In genomic region chr14:65239897-65240296, GRCh38 we compare ENCODE assay signal across 15 cellular contexts.
DNase-seq lines count a peak whose midpoint lies in the region; ATAC-seq and TF ChIP-seq lines count a peak whose summit lies in the region.
"Had no signal": no experiment of that assay in that cellular context is flagged by ENCODE, and none has a peak within 500 bp of the region (broad histone marks: within the 10 kb centered on the region; RNA-seq: fewer than 3 reads in every experiment).

No MANE protein-coding gene starts in this region.

- CTCF ChIA-PET in IMR-90 (lab: Yijun Ruan, JAX): no interaction called here

- no peak overlapping the region for H2BK5ac ChIP-seq in IMR-90 (ENCODE audit: low read depth, low read length, poor library complexity, severe bottlenecking)

- H4K5ac ChIP-seq in IMR-90 (ENCODE audit: low read depth, low read length): no peak overlapping the region

- no TSS peak for BruUV-seq in IMR-90 (replicated peaks; lab: Mats Ljungman, UMichigan)

- H3K4me3 Mint-ChIP-seq in brain: no peak overlapping the region
- no peak overlapping the region for H3K4me3 Mint-ChIP-seq in GM23338

- no peak overlapping the region for H3K23ac ChIP-seq in IMR-90 (ENCODE audit: low read depth, low read length)

- peak overlapping the region; percentile 61; the same call in 1 of the 2 replicates for H2AK5ac ChIP-seq in IMR-90 (ENCODE audit: low read depth, low read length)

- H3K4me2 ChIP-seq in IMR-90 (ENCODE audit: low read depth, low read length) (no peak overlapping the region), GM23338 (no peak overlapping the region)

- DNase-seq in IMR-90 (no peak), mesenteric fat pad (ENCODE audit: low spot score) (peak; percentile 22), substantia nigra (lab: John Stamatoyannopoulos, UW) (peak in 39 of 49 donors; percentile 10 to 79 (median 46)), GM23338 (ENCODE audit: low spot score) (no peak), NCI-H526 treated with DMSO at 0.1 percent for 48 hours (lab: John Stamatoyannopoulos, UW) (no peak)
- DNase-seq: activated CD4-positive, alpha-beta T cell treated with anti-CD3 and anti-CD28 coated beads, Interleukin-2, amount 50 U/mL, for 48 hours; activated naive CD4-positive, alpha-beta T cell treated with Interleukin-2 at 50 U/mL for 16 hours; GDM1; MM.1S; NCI-H2029; sigmoid colon; stimulated activated CD4-positive, alpha-beta T cell treated with anti-CD3 and anti-CD28 coated beads, Interleukin-2, amount 100 ng/mL, for 24 hours had no signal

- TF ChIP-seq CTCF in IMR-90 (conservative IDR thresholded peaks at IDR 0.05; ENCODE audit: low read depth, low read length) (no peak), brain (conservative IDR thresholded peaks at IDR 0.05) (no peak), GM23338 (conservative IDR thresholded peaks at IDR 0.05; ENCODE audit: low read depth in 2 of 2) (no peak)

- H3K9me3 ChIP-seq in IMR-90 (ENCODE audit: control insufficient read depth, insufficient read depth, low read length): no peaks in the 10 kb centered on the region
- H3K9me3 ChIP-seq: sigmoid colon had no signal

- no peak overlapping the region for H3K27ac ChIP-seq in IMR-90 (ENCODE audit: insufficient read depth, low read length)
- peak overlapping the region; percentile 99 for H3K27ac ChIP-seq in substantia nigra (ENCODE audit: low read depth, low read length, poor library complexity, severe bottlenecking)
- no peak overlapping the region for H3K27ac ChIP-seq in GM23338 (ENCODE audit: low read depth)
- H3K27ac ChIP-seq: sigmoid colon had no signal

- H3K36me3 ChIP-seq in IMR-90 (ENCODE audit: control insufficient read depth, insufficient read depth, low read length) (no peaks in the 10 kb centered on the region), GM23338 (ENCODE audit: insufficient read depth) (no peaks in the 10 kb centered on the region)
- H3K36me3 ChIP-seq: sigmoid colon had no signal

- intact Hi-C loops in IMR-90 (cut with micrococcal nuclease): no loop called here

- no peak overlapping the region for H2BK120ac ChIP-seq in IMR-90 (ENCODE audit: low read depth, low read length)

- 0 out of 2 replicates have a peak, but pooled peaks cover 5% of the 10 kb centered on the region for H3K9me2 ChIP-seq in GM23338 (ENCODE audit: insufficient read depth)

- TF ChIP-seq RAD21 in IMR-90 (IDR thresholded peaks at IDR 0.05; ENCODE audit: low read length): no peak

- H2AK9ac ChIP-seq in IMR-90 (replicated peaks; ENCODE audit: low read depth, low read length, poor library complexity): no peak overlapping the region

- H3F3A ChIP-seq in GM23338 (replicated peaks; ENCODE audit: low read depth): no peaks in the 10 kb centered on the region

- peaks cover 3% of the 10 kb centered on the region for H3K36me3 Mint-ChIP-seq in brain
- H3K36me3 Mint-ChIP-seq in GM23338 (ENCODE audit: low read depth): no peaks in the 10 kb centered on the region

- H4K91ac ChIP-seq in IMR-90 (ENCODE audit: insufficient read depth, low read depth, low read length): peak overlapping the region; percentile 70; the same call in 1 of the 2 replicates

- H3K4ac ChIP-seq in IMR-90 (ENCODE audit: low read depth, low read length): 0 out of 2 replicates have a peak overlapping the region, but pooled peaks have one; percentile 65

- 0 out of 4 replicates have a peak overlapping the region, but pooled peaks of 1 of the 2 experiments have one; percentile 34 for H4K8ac ChIP-seq in IMR-90 (ENCODE audit: low read depth in 2 of 2, low read length in 2 of 2)

- dilution Hi-C loops in IMR-90 (cut with HindIII; ENCODE audit: low sequenced_read_pairs, unreplicated experiment): no loop called here

- H3K79me2 ChIP-seq in GM23338 (replicated peaks; ENCODE audit: insufficient read depth): no peaks in the 10 kb centered on the region

- peaks cover 28% of the 10 kb centered on the region for H3K4me1 ChIP-seq in IMR-90 (ENCODE audit: control insufficient read depth, insufficient read depth, low read length)
- no peaks in the 10 kb centered on the region for H3K4me1 ChIP-seq in GM23338 (ENCODE audit: insufficient read depth)
- H3K4me1 ChIP-seq: sigmoid colon had no signal

- no peaks in the 10 kb centered on the region for H3K27me3 ChIP-seq in IMR-90 (ENCODE audit: control insufficient read depth, insufficient read depth, low read length)
- H3K27me3 ChIP-seq in GM23338 (ENCODE audit: insufficient read depth): no peaks in the 10 kb centered on the region
- H3K27me3 ChIP-seq: sigmoid colon had no signal

- H3K27me3 Mint-ChIP-seq in brain (no peaks in the 10 kb centered on the region), GM23338 (ENCODE audit: insufficient read depth, low read depth, poor library complexity) (peaks cover 3% of the 10 kb centered on the region)

- no peak overlapping the region for H2BK15ac ChIP-seq in IMR-90 (ENCODE audit: low read depth, low read length)

- H3K18ac ChIP-seq in IMR-90 (ENCODE audit: low read depth, low read length): no peak overlapping the region

- peaks cover 26% of the 10 kb centered on the region for H3K9me1 ChIP-seq in IMR-90 (ENCODE audit: insufficient read depth, low read length)

- H3K4me1 Mint-ChIP-seq in brain (peaks cover 18% of the 10 kb centered on the region), GM23338 (peaks cover 8% of the 10 kb centered on the region)

- no peak overlapping the region for H3K14ac ChIP-seq in IMR-90 (replicated peaks; ENCODE audit: low read depth, low read length)

- no peaks in the 10 kb centered on the region for H3K79me1 ChIP-seq in IMR-90 (ENCODE audit: low read depth in 1 of 2, low read length in 2 of 2)

- H3K9me3 Mint-ChIP-seq in brain (peaks cover 5 to 13% (median 9%) of the 10 kb centered on the region in 5 experiments), GM23338 (no peaks in the 10 kb centered on the region)

- no peak overlapping the region for H2AFZ ChIP-seq in IMR-90 (replicated peaks; ENCODE audit: low read length, poor library complexity)
- no peak overlapping the region for H2AFZ ChIP-seq in GM23338

- in situ Hi-C loops in IMR-90 (cut with MboI; ENCODE audit: low sequenced_read_pairs): no loop called here

- H3K4me3 ChIP-seq in IMR-90 (ENCODE audit: insufficient read depth, low read depth, low read length) (no peak overlapping the region), GM23338 (no peak overlapping the region)
- H3K4me3 ChIP-seq: GM12878, sigmoid colon had no signal

- ATAC-seq in IMR-90 (ENCODE audit: low read depth): no peak
- ATAC-seq in GM23338: no peak
- no peak for ATAC-seq in HG03354 (IDR thresholded peaks at IDR 0.05; ENCODE audit: poor library complexity, severe bottlenecking, unreplicated experiment)
- ATAC-seq: GM12878 had no signal

- H4K20me1 ChIP-seq in IMR-90 (ENCODE audit: insufficient read depth, low read length) (no peaks in the 10 kb centered on the region), GM23338 (replicated peaks; ENCODE audit: insufficient read depth) (no peaks in the 10 kb centered on the region)

- H3K56ac ChIP-seq in IMR-90 (ENCODE audit: extremely low read depth, insufficient read depth, low read length): no peak overlapping the region

- TF ChIP-seq POLR2A in IMR-90 (IDR thresholded peaks at IDR 0.05; ENCODE audit: low read depth, low read length): no peak

- WGBS in IMR-90 (ENCODE audit: extremely low coverage in 2 of 2, insufficient read length in 1 of 2), 2 experiments: no CpG with 5 or more reads among the region's 1 CpG

- POLR2A ChIA-PET in IMR-90 (lab: Charles Lee; ENCODE audit: unreplicated experiment): no interaction called here

- 0 out of 2 replicates have a peak overlapping the region, but pooled peaks have one; percentile 77 for H2BK20ac ChIP-seq in IMR-90 (ENCODE audit: low read depth, low read length)

- H3K27ac Mint-ChIP-seq in brain (peak overlapping the region in 3 of 5 experiments; percentile 4 to 79 (median 45)), GM23338 (no peak overlapping the region)

- no peak overlapping the region for H3K9ac ChIP-seq in IMR-90 (ENCODE audit: low read depth, low read length)

TF ChIP-seq in IMR-90, 13 proteins besides CTCF, POLR2A, EP300 and RAD21 (continues in another document):
- TF ChIP-seq MAFK (IDR thresholded peaks at IDR 0.05; ENCODE audit: low read depth, low read length): no peak
- TF ChIP-seq MXI1 (IDR thresholded peaks at IDR 0.05; ENCODE audit: borderline replicate concordance, low read depth, low read length): no peak
- no peak for TF ChIP-seq ELK1 (IDR thresholded peaks at IDR 0.05; ENCODE audit: borderline replicate concordance, low read depth, low read length)
- TF ChIP-seq RCOR1 (IDR thresholded peaks at IDR 0.05; ENCODE audit: insufficient replicate concordance, low read length): no peak
- TF ChIP-seq FOS (IDR thresholded peaks at IDR 0.05; ENCODE audit: low read depth, low read length): no peak
- no peak for TF ChIP-seq NFE2L2 (IDR thresholded peaks at IDR 0.05; ENCODE audit: low read depth, low read length)
- TF ChIP-seq CEBPB (IDR thresholded peaks at IDR 0.05; ENCODE audit: low read depth, low read length): no peak

TF ChIP-seq in GM23338, 12 proteins besides CTCF, POLR2A, EP300 and RAD21 (continues in another document):
- no peak for TF ChIP-seq ZNF331 (CRISPR knock-in tag; IDR thresholded peaks at IDR 0.05; ENCODE audit: low read depth)
- no peak for TF ChIP-seq EZH2 (IDR thresholded peaks at IDR 0.05; ENCODE audit: low read depth, unreplicated experiment)
- no peak for TF ChIP-seq CREB1 (CRISPR knock-in tag; IDR thresholded peaks at IDR 0.05; ENCODE audit: low read depth)
- TF ChIP-seq ZNF114 (CRISPR knock-in tag; IDR thresholded peaks at IDR 0.05): no peak
- TF ChIP-seq NANOG (IDR thresholded peaks at IDR 0.05; ENCODE audit: borderline replicate concordance): no peak
- no peak for TF ChIP-seq JUNB (IDR thresholded peaks at IDR 0.05; ENCODE audit: unreplicated experiment)

Comparison
In these comparisons a context has a peak if more than half of its experiments do, and no peak if none do; other contexts are left out.
1. DNase-seq: peak in mesenteric fat pad (single experiment) and substantia nigra (39 of 49); none in IMR-90 (single experiment), GM23338 (single experiment) and NCI-H526 treated with DMSO at 0.1 percent for 48 hours (single experiment).